In genomic region chr15:27725733-27726132, GRCh38 we compare ENCODE assay signal across 23 cellular contexts.
"Had no signal": no experiment of that assay in that cellular context is flagged by ENCODE, and none has a peak within 500 bp of the region (broad histone marks: within the 10 kb centered on the region; RNA-seq: fewer than 3 reads in every experiment).

No MANE protein-coding gene starts in this region.

- H3K9me3 Mint-ChIP-seq: activated naive CD8-positive, alpha-beta T cell treated with anti-CD3 and anti-CD28 coated beads for 36 hours had no signal

- H3K4me1 Mint-ChIP-seq: activated CD4-positive, alpha-beta memory T cell treated with anti-CD3 and anti-CD28 coated beads, Interleukin-2, amount 10 ng/mL, durations not matched to agents 7 days and 5 days; activated naive CD4-positive, alpha-beta T cell treated with anti-CD3 and anti-CD28 coated beads, Interleukin-2, amount 10 ng/mL, durations not matched to agents 7 days and 5 days; activated naive CD8-positive, alpha-beta T cell treated with anti-CD3 and anti-CD28 coated beads for 36 hours; IgD-negative memory B cell; T-cell had no signal

- DNase-seq: activated CD4-positive, alpha-beta memory T cell treated with anti-CD3 and anti-CD28 coated beads, Interleukin-2, amount 10 ng/mL, durations not matched to agents 7 days and 5 days; activated CD4-positive, alpha-beta T cell treated with anti-CD3 and anti-CD28 coated beads, Interleukin-2, amount 50 U/mL, for 1 hour; activated CD4-positive, CD25-positive, alpha-beta regulatory T cell; activated CD8-positive, alpha-beta memory T cell treated with anti-CD3 and anti-CD28 coated beads, Interleukin-2, amount 50 U/mL, for 4 hours; activated gamma-delta T cell treated with Interleukin-2 at 50 U/mL for 16 hours; activated naive CD4-positive, alpha-beta T cell treated with anti-CD3 and anti-CD28 coated beads, Interleukin-2, amount 10 ng/mL, durations not matched to agents 7 days and 5 days; activated naive CD8-positive, alpha-beta T cell treated with anti-CD3 and anti-CD28 coated beads for 36 hours; activated T-cell treated with anti-CD3 and anti-CD28 coated beads, Interleukin-2, amount 50 U/mL, for 72 hours; brain microvascular endothelial cell; cerebellar nuclear complex; KG1; NCI-H1105 treated with DMSO at 0.1 percent for 48 hours; NCI-H1436 treated with DMSO at 0.1 percent for 48 hours; NCI-H1930; NCI-H526 treated with DMSO at 0.1 percent for 48 hours; PC-9; SIG-M5; T-cell; T-helper 2 cell had no signal

- FAIRE-seq: colon had no signal

- H3K27ac Mint-ChIP-seq: activated CD4-positive, alpha-beta memory T cell treated with anti-CD3 and anti-CD28 coated beads, Interleukin-2, amount 10 ng/mL, durations not matched to agents 7 days and 5 days; activated naive CD4-positive, alpha-beta T cell treated with anti-CD3 and anti-CD28 coated beads, Interleukin-2, amount 10 ng/mL, durations not matched to agents 7 days and 5 days; activated naive CD8-positive, alpha-beta T cell treated with anti-CD3 and anti-CD28 coated beads for 36 hours; activated T-cell treated with anti-CD3 and anti-CD28 coated beads, Interleukin-2, amount 50 U/mL, for 72 hours; activated T-helper 2 cell treated with anti-CD3 and anti-CD28 coated beads, Interferon-gamma antibody, Interleukin-2, Interleukin-4, amounts not matched to agents 10 μg/mL and 5 μg/mL and 100 μg/mL, durations not matched to agents 14 hours and 24 hours and 36 hours; dendritic cell treated with granulocyte-macrophage colony-stimulating factor and Interleukin-4, amounts not matched to agents 40 ng/mL and 50 ng/mL, for 4 days; IgD-negative memory B cell; T-cell had no signal

- H3K36me3 Mint-ChIP-seq: activated naive CD4-positive, alpha-beta T cell treated with anti-CD3 and anti-CD28 coated beads, Interleukin-2, amount 10 ng/mL, durations not matched to agents 7 days and 5 days; activated naive CD8-positive, alpha-beta T cell treated with anti-CD3 and anti-CD28 coated beads for 36 hours; T-cell had no signal

- H3K4me3 Mint-ChIP-seq: activated CD4-positive, alpha-beta memory T cell treated with anti-CD3 and anti-CD28 coated beads, Interleukin-2, amount 10 ng/mL, durations not matched to agents 7 days and 5 days; activated naive CD4-positive, alpha-beta T cell treated with anti-CD3 and anti-CD28 coated beads, Interleukin-2, amount 10 ng/mL, durations not matched to agents 7 days and 5 days; activated naive CD8-positive, alpha-beta T cell treated with anti-CD3 and anti-CD28 coated beads for 36 hours; activated T-cell treated with anti-CD3 and anti-CD28 coated beads, Interleukin-2, amount 50 U/mL, for 72 hours; dendritic cell treated with granulocyte-macrophage colony-stimulating factor and Interleukin-4, amounts not matched to agents 40 ng/mL and 50 ng/mL, for 4 days; IgD-negative memory B cell; T-cell had no signal

- H3K27me3 Mint-ChIP-seq: activated CD4-positive, alpha-beta memory T cell treated with anti-CD3 and anti-CD28 coated beads, Interleukin-2, amount 10 ng/mL, durations not matched to agents 7 days and 5 days; activated naive CD4-positive, alpha-beta T cell treated with anti-CD3 and anti-CD28 coated beads, Interleukin-2, amount 10 ng/mL, durations not matched to agents 7 days and 5 days; dendritic cell treated with granulocyte-macrophage colony-stimulating factor and Interleukin-4, amounts not matched to agents 40 ng/mL and 50 ng/mL, for 4 days; IgD-negative memory B cell; T-cell had no signal
